1 cellular context compared by ENCODE assay signal in the genomic region with DNA sequence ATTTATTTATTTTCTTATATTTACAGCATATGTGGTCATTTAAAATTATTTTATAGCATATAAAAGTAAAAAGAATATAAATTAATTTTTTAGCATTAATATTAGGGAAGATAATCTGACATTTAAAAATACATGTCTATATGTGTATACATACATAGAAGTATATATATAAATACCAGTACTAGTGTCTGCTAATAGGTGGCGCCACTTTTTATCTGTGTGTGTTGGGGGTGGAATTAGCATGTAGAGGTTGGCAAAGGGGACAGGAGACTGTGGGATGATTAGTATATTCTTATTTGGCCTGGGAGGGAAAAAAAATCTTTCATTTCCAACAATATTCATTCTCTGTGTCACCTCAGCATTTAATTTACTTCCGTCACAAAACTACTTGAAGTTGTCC.
TF ChIP-seq lines count a peak whose summit lies in the region.

No MANE protein-coding gene starts in this region.

TF ChIP-seq in H1, 55 proteins besides CTCF, POLR2A, EP300 and RAD21:
- no peak for TF ChIP-seq SIX5 (IDR thresholded peaks at IDR 0.05; ENCODE audit: low read depth, low read length)
- TF ChIP-seq MAFK (IDR thresholded peaks at IDR 0.05; ENCODE audit: low read depth, low read length): no peak
- TF ChIP-seq HDAC6 (IDR thresholded peaks at IDR 0.05; ENCODE audit: low read depth, low read length): no peak
- no peak for TF ChIP-seq TAF1 (IDR thresholded peaks at IDR 0.05; ENCODE audit: low read depth, low read length)
- TF ChIP-seq SP1 (IDR thresholded peaks at IDR 0.05; ENCODE audit: low read depth, low read length): no peak
- TF ChIP-seq SP2 (IDR thresholded peaks at IDR 0.05; ENCODE audit: low read length): no peak
- no peak for TF ChIP-seq CHD2 (IDR thresholded peaks at IDR 0.05; ENCODE audit: low read length)
- TF ChIP-seq, protein P1, sequence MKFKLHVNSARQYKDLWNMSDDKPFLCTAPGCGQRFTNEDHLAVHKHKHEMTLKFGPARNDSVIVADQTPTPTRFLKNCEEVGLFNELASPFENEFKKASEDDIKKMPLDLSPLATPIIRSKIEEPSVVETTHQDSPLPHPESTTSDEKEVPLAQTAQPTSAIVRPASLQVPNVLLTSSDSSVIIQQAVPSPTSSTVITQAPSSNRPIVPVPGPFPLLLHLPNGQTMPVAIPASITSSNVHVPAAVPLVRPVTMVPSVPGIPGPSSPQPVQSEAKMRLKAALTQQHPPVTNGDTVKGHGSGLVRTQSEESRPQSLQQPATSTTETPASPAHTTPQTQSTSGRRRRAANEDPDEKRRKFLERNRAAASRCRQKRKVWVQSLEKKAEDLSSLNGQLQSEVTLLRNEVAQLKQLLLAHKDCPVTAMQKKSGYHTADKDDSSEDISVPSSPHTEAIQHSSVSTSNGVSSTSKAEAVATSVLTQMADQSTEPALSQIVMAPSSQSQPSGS (IDR thresholded peaks at IDR 0.05; ENCODE audit: low read length): no peak
- TF ChIP-seq SIN3A (conservative IDR thresholded peaks at IDR 0.05 in 1 of 2, IDR thresholded peaks at IDR 0.05 in 1 of 2; ENCODE audit: low read depth in 1 of 2, low read length in 2 of 2): no peak
- TF ChIP-seq NANOG (IDR thresholded peaks at IDR 0.05; ENCODE audit: insufficient read depth, low read depth, low read length, poor library complexity, severe bottlenecking): no peak
- TF ChIP-seq RXRA (IDR thresholded peaks at IDR 0.05; ENCODE audit: insufficient read depth, low read depth, low read length): no peak
- TF ChIP-seq HDAC2 (IDR thresholded peaks at IDR 0.05; ENCODE audit: borderline replicate concordance in 1 of 2, low read depth in 2 of 2, low read length in 2 of 2): no peak
- TF ChIP-seq RBBP5 (IDR thresholded peaks at IDR 0.05; ENCODE audit: borderline replicate concordance, low read depth, low read length): no peak
- TF ChIP-seq SRF (IDR thresholded peaks at IDR 0.05; ENCODE audit: low read depth, low read length): no peak
- no peak for TF ChIP-seq TBP (IDR thresholded peaks at IDR 0.05; ENCODE audit: low read depth, low read length)
- no peak for TF ChIP-seq FOSL1 (IDR thresholded peaks at IDR 0.05; ENCODE audit: insufficient read depth, low read depth, low read length)
- TF ChIP-seq, protein P2, sequence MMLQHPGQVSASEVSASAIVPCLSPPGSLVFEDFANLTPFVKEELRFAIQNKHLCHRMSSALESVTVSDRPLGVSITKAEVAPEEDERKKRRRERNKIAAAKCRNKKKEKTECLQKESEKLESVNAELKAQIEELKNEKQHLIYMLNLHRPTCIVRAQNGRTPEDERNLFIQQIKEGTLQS (IDR thresholded peaks at IDR 0.05; ENCODE audit: insufficient read depth, low read depth, low read length): no peak
- TF ChIP-seq SAP30 (IDR thresholded peaks at IDR 0.05; ENCODE audit: insufficient read depth, insufficient replicate concordance, low read length): no peak
- TF ChIP-seq KDM4A (IDR thresholded peaks at IDR 0.05; ENCODE audit: low read depth, low read length, severe bottlenecking): no peak
TF ChIP-seq in H1: peak in this region for 0.
